Comparison of ENCODE assay signal across 17 cellular contexts in the genomic region with DNA sequence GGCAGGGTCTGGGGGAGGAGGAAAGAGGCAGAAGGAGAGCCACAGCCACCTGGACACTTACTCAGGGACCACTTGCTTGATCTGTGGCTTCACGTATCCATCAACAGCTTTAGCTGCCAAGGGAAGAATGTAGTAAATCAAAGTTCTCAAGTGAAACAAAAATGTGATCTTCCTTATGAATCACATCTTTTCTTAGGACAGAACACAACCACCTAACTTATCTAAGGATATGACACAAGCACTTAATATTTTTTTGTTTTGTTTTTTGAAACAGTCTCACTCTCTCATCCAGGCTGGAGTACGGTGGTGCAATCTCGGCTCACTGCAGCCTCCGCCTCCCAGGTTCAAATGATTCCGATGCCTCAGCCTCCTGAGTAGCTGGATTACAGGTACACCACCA. TPM values are rescaled to one million over a fixed set of nuclear protein-coding genes. Genes with fewer than 3 reads are reported as not detected.
A peak's percentile ranks its signal among the peaks of the same experiment; 100 is the strongest.
DNase-seq lines count a peak whose midpoint lies in the region; ATAC-seq, FAIRE-seq and TF ChIP-seq lines count a peak whose summit lies in the region.
"Had no signal": no experiment of that assay in that cellular context is flagged by ENCODE, and none has a peak within 500 bp of the region (broad histone marks: within the 10 kb centered on the region; RNA-seq: fewer than 3 reads in every experiment).

No MANE protein-coding gene starts in this region.

- peaks cover 2% of the 10 kb centered on the region for H3K4me1 Mint-ChIP-seq in activated naive CD4-positive, alpha-beta T cell treated with anti-CD3 and anti-CD28 coated beads for 36 hours (ENCODE audit: low read depth)
- H3K4me1 Mint-ChIP-seq in stimulated activated naive B cell treated with anti-CD40 and anti-IgM and Interleukin-4, amounts not matched to agents 10 μg/mL and 1 μg/mL and 100 μg/mL, for 72 hours, result peaks cover 8 to 16% of the 10 kb centered on the region in 2 donors

- ATAC-seq in stimulated activated naive B cell treated with anti-CD40 and anti-IgM and Interleukin-4, amounts not matched to agents 10 μg/mL and 1 μg/mL and 100 μg/mL, for 72 hours (replicated peaks), result no peak

- no peak for DNase-seq in activated naive CD4-positive, alpha-beta T cell treated with anti-CD3 and anti-CD28 coated beads for 36 hours
- DNase-seq in activated naive CD4-positive, alpha-beta T cell treated with anti-CD3 and anti-CD28 coated beads, Interleukin-2, amount 50 U/mL, for 16 hours, result no peak
- DNase-seq in cardiac fibroblast (ENCODE audit: low read depth in 2 of 2), result peak; percentile 39 to 78
- DNase-seq in kidney tubule cell (ENCODE audit: low spot score), result peak; percentile 54
- no peak for DNase-seq in stimulated activated naive B cell treated with anti-CD40 and anti-IgM and Interleukin-4, amounts not matched to agents 10 μg/mL and 1 μg/mL and 100 μg/mL, for 72 hours
- no peak for DNase-seq in AG08396 (ENCODE audit: low spot score)
- no peak for DNase-seq in small intestine
- no peak for DNase-seq in RPMI8226
- DNase-seq: AML-193, GF-D8, H9, NCI-H146, NCI-H2081 treated with DMSO at 0.1 percent for 48 hours, NCI-H524 had no signal

- H3K36me3 Mint-ChIP-seq in activated naive CD4-positive, alpha-beta T cell treated with anti-CD3 and anti-CD28 coated beads for 36 hours (ENCODE audit: low read depth), result peaks cover 29% of the 10 kb centered on the region
- H3K36me3 Mint-ChIP-seq in stimulated activated naive B cell treated with anti-CD40 and anti-IgM and Interleukin-4, amounts not matched to agents 10 μg/mL and 1 μg/mL and 100 μg/mL, for 72 hours, result peaks cover 27 to 66% of the 10 kb centered on the region in 2 donors

- no peaks in the 10 kb centered on the region for H3K9me3 Mint-ChIP-seq in activated naive CD4-positive, alpha-beta T cell treated with anti-CD3 and anti-CD28 coated beads for 36 hours
- no peaks in the 10 kb centered on the region for H3K9me3 Mint-ChIP-seq in stimulated activated naive B cell treated with anti-CD40 and anti-IgM and Interleukin-4, amounts not matched to agents 10 μg/mL and 1 μg/mL and 100 μg/mL, for 72 hours
- H3K9me3 Mint-ChIP-seq: H9 had no signal

- H3K4me3 ChIP-seq in cardiac fibroblast (replicated peaks in 1 of 2; ENCODE audit: low read depth in 2 of 2, low read length in 2 of 2), result no peak overlapping the region
- H3K4me3 ChIP-seq in small intestine (ENCODE audit: low read depth in 1 of 2, low read length in 2 of 2), result no peak overlapping the region

- no peaks in the 10 kb centered on the region for H3K27me3 Mint-ChIP-seq in activated naive CD4-positive, alpha-beta T cell treated with anti-CD3 and anti-CD28 coated beads for 36 hours (ENCODE audit: low read depth)
- H3K27me3 Mint-ChIP-seq in stimulated activated naive B cell treated with anti-CD40 and anti-IgM and Interleukin-4, amounts not matched to agents 10 μg/mL and 1 μg/mL and 100 μg/mL, for 72 hours, result no peaks in the 10 kb centered on the region

- no peak overlapping the region for H3K4me3 Mint-ChIP-seq in activated naive CD4-positive, alpha-beta T cell treated with anti-CD3 and anti-CD28 coated beads for 36 hours
- H3K4me3 Mint-ChIP-seq in stimulated activated naive B cell treated with anti-CD40 and anti-IgM and Interleukin-4, amounts not matched to agents 10 μg/mL and 1 μg/mL and 100 μg/mL, for 72 hours, result no peak overlapping the region
- H3K4me3 Mint-ChIP-seq: H9 had no signal

- peaks cover 0 to 6% of the 10 kb centered on the region in 2 donors for H3K36me3 ChIP-seq in small intestine (ENCODE audit: control insufficient read depth in 2 of 2, insufficient read depth in 2 of 2, low read length in 2 of 2)

- no peaks in the 10 kb centered on the region for H3K9me3 ChIP-seq in small intestine (ENCODE audit: control insufficient read depth, low read depth)

- CTCF ChIA-PET in activated naive CD4-positive, alpha-beta T cell treated with anti-CD3 and anti-CD28 coated beads for 36 hours (lab: Charles Lee), result interaction anchor here (0.9 kb wide), 1 partner anchor 47 kb away, joined by 3 read pairs; no protein-coding TSS in a partner anchor

- WGBS in small intestine, 3 donors, result 95 to 97% (median 97%) methylated on average over 5 of the region's 5 CpGs

- no peak for FAIRE-seq in small intestine (lab: Jason Lieb, UNC)
- FAIRE-seq: A204.1, GM19239, RCC 7860 had no signal

- TF ChIP-seq CTCF in cardiac fibroblast (IDR thresholded peaks at IDR 0.05; ENCODE audit: low read depth, low read length), result no peak

- H3K27ac Mint-ChIP-seq in activated naive CD4-positive, alpha-beta T cell treated with anti-CD3 and anti-CD28 coated beads for 36 hours, result peak overlapping the region; percentile 61
- H3K27ac Mint-ChIP-seq in stimulated activated naive B cell treated with anti-CD40 and anti-IgM and Interleukin-4, amounts not matched to agents 10 μg/mL and 1 μg/mL and 100 μg/mL, for 72 hours, result peak overlapping the region; percentile 62

- no peaks in the 10 kb centered on the region for H3K4me1 ChIP-seq in small intestine (ENCODE audit: control insufficient read depth in 2 of 2, insufficient read depth in 1 of 2, low read depth in 1 of 2, low read length in 1 of 2)

- intact Hi-C loops in activated naive CD4-positive, alpha-beta T cell treated with anti-CD3 and anti-CD28 coated beads for 36 hours (cut with micrococcal nuclease), result no loop called here

- H3K27ac ChIP-seq in small intestine (ENCODE audit: low read depth in 1 of 2, low read length in 1 of 2), result no peak overlapping the region

- no peaks in the 10 kb centered on the region for H3K27me3 ChIP-seq in small intestine (ENCODE audit: control insufficient read depth in 2 of 2, insufficient read depth in 2 of 2, low read length in 2 of 2)

RNA-seq across cellular contexts. Expression of a gene that starts 8.4 kb away (rescaled TPM):
- 1 to 10 TPM; 9.0 to 9.7 TPM for total RNA-seq in activated naive CD4-positive, alpha-beta T cell treated with anti-CD3 and anti-CD28 coated beads for 36 hours
- 10 to 100 TPM; 10.5 to 28.4 (median 12.2) TPM for polyA plus RNA-seq in small intestine

RNA-seq across cellular contexts. Expression of a gene that starts 17.4 kb away (rescaled TPM):
- total RNA-seq in activated naive CD4-positive, alpha-beta T cell treated with anti-CD3 and anti-CD28 coated beads for 36 hours, result not detected
- not detected for polyA plus RNA-seq in small intestine
- total RNA-seq: H9 had no signal

RNA-seq across cellular contexts. Expression of a gene that starts 21.8 kb away (rescaled TPM):
- under 1 TPM; 0.24 to 0.35 TPM for total RNA-seq in activated naive CD4-positive, alpha-beta T cell treated with anti-CD3 and anti-CD28 coated beads for 36 hours
- polyA plus RNA-seq in small intestine, result under 1 TPM in 1 of 3 donors, not detected in 2; 0.18 TPM
- total RNA-seq: H9 had no signal

RNA-seq across cellular contexts. Expression of a gene that starts 47.9 kb away (rescaled TPM):
- 10 to 100 TPM; 32.5 to 36.6 TPM for total RNA-seq in activated naive CD4-positive, alpha-beta T cell treated with anti-CD3 and anti-CD28 coated beads for 36 hours
- 100 to 1,000 TPM; 177 to 211 (median 210) TPM for polyA plus RNA-seq in small intestine

Comparison
In these comparisons a context has a peak if more than half of its experiments do, and no peak if none do; other contexts are left out.
1. DNase-seq: peak in cardiac fibroblast (2 of 2) and kidney tubule cell (single experiment); none in activated naive CD4-positive, alpha-beta T cell treated with anti-CD3 and anti-CD28 coated beads for 36 hours (single experiment), activated naive CD4-positive, alpha-beta T cell treated with anti-CD3 and anti-CD28 coated beads, Interleukin-2, amount 50 U/mL, for 16 hours (single experiment), stimulated activated naive B cell treated with anti-CD40 and anti-IgM and Interleukin-4, amounts not matched to agents 10 μg/mL and 1 μg/mL and 100 μg/mL, for 72 hours (single experiment), AG08396 (single experiment), small intestine (single experiment) and RPMI8226 (single experiment).